7 cellular contexts compared by ENCODE assay signal in the genomic region with DNA sequence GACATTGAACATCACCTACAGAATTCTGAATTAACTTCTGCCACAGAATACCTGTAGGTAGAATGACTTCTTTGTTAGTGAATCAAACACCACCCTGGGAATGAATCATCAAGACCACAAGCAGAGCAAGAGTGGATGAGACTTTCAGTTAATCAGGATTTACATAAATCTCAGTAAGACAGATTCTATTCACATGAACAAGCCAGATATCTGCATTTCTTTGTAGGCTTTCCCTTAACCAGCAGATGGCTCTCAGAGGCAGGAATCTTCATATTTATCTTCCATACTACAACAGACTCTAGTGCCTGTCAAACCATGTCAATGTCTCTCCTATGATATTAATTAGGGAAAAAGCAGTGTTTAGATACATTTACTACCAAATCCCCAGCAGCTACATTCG.
A peak's percentile ranks its signal among the peaks of the same experiment; 100 is the strongest.
DNase-seq lines count a peak whose midpoint lies in the region; ATAC-seq, FAIRE-seq and TF ChIP-seq lines count a peak whose summit lies in the region.

No MANE protein-coding gene starts in this region.

- peak in 1 of 2 experiments; percentile 16; a peak in 1 of 4 replicates for TF ChIP-seq EP300 in GM12878 (IDR thresholded peaks at IDR 0.05; ENCODE audit: borderline replicate concordance in 1 of 2, control insufficient read depth in 1 of 2, low read depth in 2 of 2, low read length in 2 of 2)

- no peaks in the 10 kb centered on the region for H3K9me3 ChIP-seq in GM12878 (replicated peaks; ENCODE audit: control insufficient read depth, insufficient read depth, low read length)

- TF ChIP-seq CTCF in GM12864 (IDR thresholded peaks at IDR 0.05; ENCODE audit: low read depth, low read length, missing control alignments) (peak; percentile 21), GM20000 (IDR thresholded peaks at IDR 0.05; ENCODE audit: extremely low read depth, missing control alignments) (peak; percentile 35), GM12878 (IDR thresholded peaks at IDR 0.05 in 2 of 3, conservative IDR thresholded peaks at IDR 0.05 in 1 of 3; ENCODE audit: control insufficient read depth in 2 of 3, extremely low read depth in 1 of 3, insufficient read depth in 1 of 3, low read depth in 3 of 3, low read length in 3 of 3) (peak; percentile 26 to 41 (median 36); a peak in 5 of 6 replicates)

- no peak overlapping the region for H2AFZ ChIP-seq in GM12878 (ENCODE audit: control insufficient read depth, low read depth, low read length)

- TF ChIP-seq POLR2A in GM12878 (IDR thresholded peaks at IDR 0.05; ENCODE audit: low read depth, low read length), result no peak

- peak; percentile 82 for FAIRE-seq in GM12878 (lab: Jason Lieb, UNC)

- no peak overlapping the region for H3K9ac ChIP-seq in GM12878 (ENCODE audit: control insufficient read depth, insufficient read depth, low read length)

- WGBS in GM12878 (ENCODE audit: insufficient coverage, insufficient replicate concordance, low lambda C conversion rate, missing lambda C conversion rate), result 46% methylated on average over 1 of the region's 1 CpG

- POLR2A ChIA-PET in GM12878 (lab: Charles Lee), result no interaction called here

- H3K27me3 ChIP-seq in GM12878 (replicated peaks in 1 of 2; ENCODE audit: control insufficient read depth in 2 of 2, insufficient read depth in 2 of 2, low read length in 1 of 2), result no peaks in the 10 kb centered on the region

- no TSS peak for BruUV-seq in GM12878 (replicated peaks; lab: Mats Ljungman, UMichigan)

- H3K4me3 ChIP-seq in GM12864 (ENCODE audit: low read depth, low read length) (no peak overlapping the region), GM12878 (no peak overlapping the region)

- no peak overlapping the region for H3K27ac ChIP-seq in GM12878 (ENCODE audit: control insufficient read depth, insufficient read depth)

- in situ Hi-C loops in GM12878 (cut with MboI), result no loop called here

- SMC1A ChIA-PET in GM12878 (lab: Charles Lee; ENCODE audit: uncharacterized antibody, unreplicated experiment), result interaction anchor here (1.0 kb wide), 1 partner anchor 9 kb away, joined by 4 read pairs; no protein-coding TSS in a partner anchor

- peak; percentile 30 for DNase-seq in GM12864 (ENCODE audit: low read depth)
- peak; percentile 17 for DNase-seq in GM20000 (ENCODE audit: low spot score)
- DNase-seq in GM12878 (ENCODE audit: low read depth, low spot score), result peak; percentile 39
- peak; percentile 70 for DNase-seq in non-pigmented ciliary epithelial cell (ENCODE audit: low read depth)
- no peak for DNase-seq in T1000 (lab: John Stamatoyannopoulos, UW)
- no peak for DNase-seq in activated CD8-positive, alpha-beta memory T cell treated with anti-CD3 and anti-CD28 coated beads, Interleukin-2, amount 50 U/mL, for 48 hours

- ATAC-seq in HG03565 (IDR thresholded peaks at IDR 0.05; ENCODE audit: unreplicated experiment) (peak; percentile 80), GM12878 (peak; percentile 95)

- no peaks in the 10 kb centered on the region for H4K20me1 ChIP-seq in GM12878 (ENCODE audit: control insufficient read depth, insufficient read depth)

- H3K4me2 ChIP-seq in GM12878 (ENCODE audit: control insufficient read depth, insufficient read depth), result no peak overlapping the region

- H3K36me3 ChIP-seq in GM12878 (ENCODE audit: control insufficient read depth in 2 of 2, insufficient read depth in 2 of 2, low read length in 1 of 2), result no peaks in the 10 kb centered on the region; a peak in 1 of 4 replicates

- peak; percentile 51; the same call in 1 of the 2 replicates for TF ChIP-seq RAD21 in GM12878 (IDR thresholded peaks at IDR 0.05; ENCODE audit: insufficient read depth, low read depth, low read length)

- intact Hi-C loops in GM12878 (cut with micrococcal nuclease; ENCODE audit: unreplicated experiment), result no loop called here

- RAD21 ChIA-PET in GM12878 (lab: Charles Lee; ENCODE audit: unreplicated experiment), result no interaction called here

- H3K79me2 ChIP-seq in GM12878 (ENCODE audit: control insufficient read depth, insufficient read depth, low read length), result no peaks in the 10 kb centered on the region

- H3K4me1 ChIP-seq in GM12878 (ENCODE audit: control insufficient read depth, insufficient read depth, low read length), result no peaks in the 10 kb centered on the region

- CTCF ChIA-PET in GM12878 (lab: Yijun Ruan, JAX), result interaction anchor here (1.0 to 2.1 kb wide), 4 partner anchors 9 to 565 kb away, joined by 3 to 12 read pairs (median 4); no protein-coding TSS in a partner anchor

TF ChIP-seq in GM12878, 131 proteins besides CTCF, POLR2A, EP300 and RAD21 (continues in another document):
- TF ChIP-seq IRF4 (IDR thresholded peaks at IDR 0.05; ENCODE audit: low read depth, low read length) (peak; percentile 82), MTA2 (IDR thresholded peaks at IDR 0.05; ENCODE audit: low read depth) (peak; percentile 28; the same call in 1 of the 2 replicates), BCL11A (IDR thresholded peaks at IDR 0.05; ENCODE audit: low read depth, low read length) (peak; percentile 50; the same call in 1 of the 2 replicates), POU2F2 (IDR thresholded peaks at IDR 0.05; ENCODE audit: borderline replicate concordance, low read depth, low read length) (peak; percentile 79; the same call in 1 of the 3 replicates), JUNB (IDR thresholded peaks at IDR 0.05) (peak; percentile 94), SIN3A (IDR thresholded peaks at IDR 0.05; ENCODE audit: low read depth, low read length) (no peak), MYB (IDR thresholded peaks at IDR 0.05; ENCODE audit: borderline replicate concordance, low read depth, low read length) (no peak), GABPA (IDR thresholded peaks at IDR 0.05; ENCODE audit: low read depth) (0 out of 2 replicates have a peak, but pooled peaks have one; percentile 17), NFIC (IDR thresholded peaks at IDR 0.05; ENCODE audit: low read depth, low read length) (peak; percentile 58; the same call in 1 of the 2 replicates), PAX5 (IDR thresholded peaks at IDR 0.05; ENCODE audit: borderline replicate concordance, low read depth, low read length) (no peak), CREB1 (IDR thresholded peaks at IDR 0.05; ENCODE audit: low read depth) (0 out of 2 replicates have a peak, but pooled peaks have one; percentile 9), ZNF217 (IDR thresholded peaks at IDR 0.05) (peak; percentile 80; the same call in 1 of the 2 replicates), FOXM1 (IDR thresholded peaks at IDR 0.05; ENCODE audit: low read depth, low read length) (0 out of 2 replicates have a peak, but pooled peaks have one; percentile 21), BHLHE40 (IDR thresholded peaks at IDR 0.05; ENCODE audit: borderline replicate concordance in 1 of 2, low read depth in 2 of 2, low read length in 1 of 2) (0 out of 4 replicates have a peak, but pooled peaks of 1 of the 2 experiments have one; percentile 9), SMC3 (IDR thresholded peaks at IDR 0.05; ENCODE audit: borderline replicate concordance, low read length) (peak; percentile 21; the same call in 1 of the 2 replicates), CREM (IDR thresholded peaks at IDR 0.05; ENCODE audit: low read depth) (0 out of 2 replicates have a peak, but pooled peaks have one; percentile 25)
- TF ChIP-seq, protein P1, sequence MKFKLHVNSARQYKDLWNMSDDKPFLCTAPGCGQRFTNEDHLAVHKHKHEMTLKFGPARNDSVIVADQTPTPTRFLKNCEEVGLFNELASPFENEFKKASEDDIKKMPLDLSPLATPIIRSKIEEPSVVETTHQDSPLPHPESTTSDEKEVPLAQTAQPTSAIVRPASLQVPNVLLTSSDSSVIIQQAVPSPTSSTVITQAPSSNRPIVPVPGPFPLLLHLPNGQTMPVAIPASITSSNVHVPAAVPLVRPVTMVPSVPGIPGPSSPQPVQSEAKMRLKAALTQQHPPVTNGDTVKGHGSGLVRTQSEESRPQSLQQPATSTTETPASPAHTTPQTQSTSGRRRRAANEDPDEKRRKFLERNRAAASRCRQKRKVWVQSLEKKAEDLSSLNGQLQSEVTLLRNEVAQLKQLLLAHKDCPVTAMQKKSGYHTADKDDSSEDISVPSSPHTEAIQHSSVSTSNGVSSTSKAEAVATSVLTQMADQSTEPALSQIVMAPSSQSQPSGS (IDR thresholded peaks at IDR 0.05; ENCODE audit: low read length), result peak; percentile 79
- TF ChIP-seq, protein P2, sequence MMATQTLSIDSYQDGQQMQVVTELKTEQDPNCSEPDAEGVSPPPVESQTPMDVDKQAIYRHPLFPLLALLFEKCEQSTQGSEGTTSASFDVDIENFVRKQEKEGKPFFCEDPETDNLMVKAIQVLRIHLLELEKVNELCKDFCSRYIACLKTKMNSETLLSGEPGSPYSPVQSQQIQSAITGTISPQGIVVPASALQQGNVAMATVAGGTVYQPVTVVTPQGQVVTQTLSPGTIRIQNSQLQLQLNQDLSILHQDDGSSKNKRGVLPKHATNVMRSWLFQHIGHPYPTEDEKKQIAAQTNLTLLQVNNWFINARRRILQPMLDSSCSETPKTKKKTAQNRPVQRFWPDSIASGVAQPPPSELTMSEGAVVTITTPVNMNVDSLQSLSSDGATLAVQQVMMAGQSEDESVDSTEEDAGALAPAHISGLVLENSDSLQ (IDR thresholded peaks at IDR 0.05), result peak; percentile 53; the same call in 1 of the 2 replicates
- TF ChIP-seq, protein P3, sequence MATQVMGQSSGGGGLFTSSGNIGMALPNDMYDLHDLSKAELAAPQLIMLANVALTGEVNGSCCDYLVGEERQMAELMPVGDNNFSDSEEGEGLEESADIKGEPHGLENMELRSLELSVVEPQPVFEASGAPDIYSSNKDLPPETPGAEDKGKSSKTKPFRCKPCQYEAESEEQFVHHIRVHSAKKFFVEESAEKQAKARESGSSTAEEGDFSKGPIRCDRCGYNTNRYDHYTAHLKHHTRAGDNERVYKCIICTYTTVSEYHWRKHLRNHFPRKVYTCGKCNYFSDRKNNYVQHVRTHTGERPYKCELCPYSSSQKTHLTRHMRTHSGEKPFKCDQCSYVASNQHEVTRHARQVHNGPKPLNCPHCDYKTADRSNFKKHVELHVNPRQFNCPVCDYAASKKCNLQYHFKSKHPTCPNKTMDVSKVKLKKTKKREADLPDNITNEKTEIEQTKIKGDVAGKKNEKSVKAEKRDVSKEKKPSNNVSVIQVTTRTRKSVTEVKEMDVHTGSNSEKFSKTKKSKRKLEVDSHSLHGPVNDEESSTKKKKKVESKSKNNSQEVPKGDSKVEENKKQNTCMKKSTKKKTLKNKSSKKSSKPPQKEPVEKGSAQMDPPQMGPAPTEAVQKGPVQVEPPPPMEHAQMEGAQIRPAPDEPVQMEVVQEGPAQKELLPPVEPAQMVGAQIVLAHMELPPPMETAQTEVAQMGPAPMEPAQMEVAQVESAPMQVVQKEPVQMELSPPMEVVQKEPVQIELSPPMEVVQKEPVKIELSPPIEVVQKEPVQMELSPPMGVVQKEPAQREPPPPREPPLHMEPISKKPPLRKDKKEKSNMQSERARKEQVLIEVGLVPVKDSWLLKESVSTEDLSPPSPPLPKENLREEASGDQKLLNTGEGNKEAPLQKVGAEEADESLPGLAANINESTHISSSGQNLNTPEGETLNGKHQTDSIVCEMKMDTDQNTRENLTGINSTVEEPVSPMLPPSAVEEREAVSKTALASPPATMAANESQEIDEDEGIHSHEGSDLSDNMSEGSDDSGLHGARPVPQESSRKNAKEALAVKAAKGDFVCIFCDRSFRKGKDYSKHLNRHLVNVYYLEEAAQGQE (IDR thresholded peaks at IDR 0.05; ENCODE audit: low read depth, low read length), result no peak

Comparison
In these comparisons a context has a peak if more than half of its experiments do, and no peak if none do; other contexts are left out.
1. DNase-seq: peak in GM12864 (single experiment), GM20000 (single experiment), GM12878 (single experiment) and non-pigmented ciliary epithelial cell (single experiment); none in T1000 (single experiment) and activated CD8-positive, alpha-beta memory T cell treated with anti-CD3 and anti-CD28 coated beads, Interleukin-2, amount 50 U/mL, for 48 hours (single experiment).
2. Peak in every context shown above with its lines, with median percentiles within 50 percentile points of each other: CTCF ChIP-seq.